Comparison of ENCODE assay signal across 1 cellular context in genomic region chr10:26221571-26221970, GRCh38.
TF ChIP-seq lines count a peak whose summit lies in the region.

No MANE protein-coding gene starts in this region.

TF ChIP-seq in IMR-90, 13 proteins besides CTCF, POLR2A, EP300 and RAD21:
- TF ChIP-seq MXI1 (IDR thresholded peaks at IDR 0.05; ENCODE audit: borderline replicate concordance, low read depth, low read length) (no peak), CHD1 (IDR thresholded peaks at IDR 0.05; ENCODE audit: low read depth, low read length) (no peak), MAFK (IDR thresholded peaks at IDR 0.05; ENCODE audit: low read depth, low read length) (no peak), MAZ (IDR thresholded peaks at IDR 0.05; ENCODE audit: borderline replicate concordance, low read depth, low read length) (no peak), NFE2L2 (IDR thresholded peaks at IDR 0.05; ENCODE audit: low read depth, low read length) (no peak), SMC3 (IDR thresholded peaks at IDR 0.05; ENCODE audit: low read depth, low read length) (no peak)
